In the genomic region with DNA sequence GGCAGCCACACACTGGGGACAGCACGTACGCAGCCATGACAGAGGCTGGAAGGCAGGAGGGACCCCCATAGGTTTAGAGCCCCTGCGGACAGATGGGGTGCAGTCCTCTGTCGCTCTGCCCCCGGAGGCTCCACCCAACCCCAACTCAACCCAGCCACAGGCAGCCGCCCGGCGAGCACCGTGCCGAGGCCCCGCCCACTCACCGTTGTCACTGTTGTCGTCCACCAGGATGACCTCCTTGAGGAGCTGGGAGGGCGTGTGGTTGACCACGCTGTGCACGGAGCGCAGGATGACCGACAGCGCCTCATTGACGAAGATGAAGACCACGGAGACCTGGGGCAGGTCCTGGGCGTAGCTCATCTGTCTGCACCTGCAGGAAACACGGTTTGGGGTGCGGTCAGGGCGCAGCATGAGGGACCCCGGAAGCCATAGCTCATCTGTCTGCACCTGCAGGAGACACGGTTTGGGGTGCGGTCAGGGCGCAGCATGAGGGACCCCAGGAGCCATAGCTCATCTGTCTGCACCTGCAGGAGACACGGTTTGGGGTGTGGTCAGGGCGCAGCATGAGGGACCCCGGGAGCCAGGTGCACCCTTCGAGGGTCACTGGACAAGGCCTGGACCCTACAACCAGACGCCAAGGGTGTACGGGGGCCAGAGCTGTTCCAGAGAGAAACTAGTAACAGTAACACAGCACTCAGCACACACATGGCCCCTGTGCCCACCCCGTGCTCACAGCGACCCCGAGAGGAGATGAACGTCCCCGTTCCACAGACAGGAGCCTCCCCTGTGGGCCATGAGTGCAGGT, we compare ENCODE assay signal across 23 cellular contexts.
"Had no signal": no experiment of that assay in that cellular context is flagged by ENCODE, and none has a peak within 500 bp of the region (broad histone marks: within the 10 kb centered on the region; RNA-seq: fewer than 3 reads in every experiment).

No MANE protein-coding gene starts in this region.

- H3K9me3 Mint-ChIP-seq: activated CD4-positive, alpha-beta T cell treated with anti-CD3 and anti-CD28 coated beads, Interleukin-2, amount 10 ng/mL, durations not matched to agents 24 days and 14 days; activated naive CD4-positive, alpha-beta T cell treated with anti-CD3 and anti-CD28 coated beads for 36 hours; activated T-cell treated with anti-CD3 and anti-CD28 coated beads, Interleukin-2, amount 50 U/mL, for 4 hours; central memory CD8-positive, alpha-beta T cell; WTC11 had no signal

- DNase-seq: activated CD4-positive, alpha-beta T cell treated with anti-CD3 and anti-CD28 coated beads for 1 hour; activated CD4-positive, alpha-beta T cell treated with anti-CD3 and anti-CD28 coated beads, Interleukin-2, amount 10 ng/mL, durations not matched to agents 24 days and 14 days; activated CD4-positive, alpha-beta T cell treated with anti-CD3 and anti-CD28 coated beads, Interleukin-2, amount 50 U/mL, for 48 hours; activated CD8-positive, alpha-beta memory T cell treated with anti-CD3 and anti-CD28 coated beads, Interleukin-2, amount 10 ng/mL, durations not matched to agents 7 days and 5 days; activated gamma-delta T cell; activated naive CD4-positive, alpha-beta T cell treated with anti-CD3 and anti-CD28 coated beads for 36 hours; activated T-cell treated with anti-CD3 and anti-CD28 coated beads, Interleukin-2, amount 50 U/mL, for 4 hours; amygdala; MG63; NCI-H1092 treated with DMSO at 0.1 percent for 48 hours; NCI-H1417 treated with DMSO at 0.1 percent for 48 hours; NCI-H1694 treated with DMSO at 0.1 percent for 48 hours; NCI-H2081 treated with DMSO at 0.1 percent for 48 hours; NCI-H446; NCI-H524; PC-3; SIG-M5; T-helper 17 cell; T-helper 9 cell had no signal

- H3K9me3 ChIP-seq: MG63 had no signal

- H3K4me3 Mint-ChIP-seq: activated CD4-positive, alpha-beta T cell treated with anti-CD3 and anti-CD28 coated beads, Interleukin-2, amount 10 ng/mL, durations not matched to agents 24 days and 14 days; activated CD8-positive, alpha-beta memory T cell treated with anti-CD3 and anti-CD28 coated beads, Interleukin-2, amount 10 ng/mL, durations not matched to agents 7 days and 5 days; activated naive CD4-positive, alpha-beta T cell treated with anti-CD3 and anti-CD28 coated beads for 36 hours; activated naive CD8-positive, alpha-beta T cell; activated T-cell treated with anti-CD3 and anti-CD28 coated beads, Interleukin-2, amount 50 U/mL, for 4 hours; brain; central memory CD8-positive, alpha-beta T cell; T-helper 17 cell; WTC11 had no signal

- H3K27me3 ChIP-seq: MG63 had no signal

- H3K27me3 Mint-ChIP-seq: activated CD4-positive, alpha-beta T cell treated with anti-CD3 and anti-CD28 coated beads, Interleukin-2, amount 10 ng/mL, durations not matched to agents 24 days and 14 days; activated CD8-positive, alpha-beta memory T cell treated with anti-CD3 and anti-CD28 coated beads, Interleukin-2, amount 10 ng/mL, durations not matched to agents 7 days and 5 days; brain had no signal

- H3K4me3 ChIP-seq: MG63 had no signal

- H3K4me1 Mint-ChIP-seq: activated CD4-positive, alpha-beta T cell treated with anti-CD3 and anti-CD28 coated beads, Interleukin-2, amount 10 ng/mL, durations not matched to agents 24 days and 14 days; activated CD8-positive, alpha-beta memory T cell treated with anti-CD3 and anti-CD28 coated beads, Interleukin-2, amount 10 ng/mL, durations not matched to agents 7 days and 5 days; central memory CD8-positive, alpha-beta T cell; WTC11 had no signal

- ATAC-seq: activated CD8-positive, alpha-beta memory T cell treated with anti-CD3 and anti-CD28 coated beads, Interleukin-2, amount 10 ng/mL, durations not matched to agents 7 days and 5 days; activated T-cell treated with anti-CD3 and anti-CD28 coated beads, Interleukin-2, amount 50 U/mL, for 4 hours; PC-3; T-helper 17 cell; WTC11 had no signal

- H3K36me3 Mint-ChIP-seq: activated CD8-positive, alpha-beta memory T cell treated with anti-CD3 and anti-CD28 coated beads, Interleukin-2, amount 10 ng/mL, durations not matched to agents 7 days and 5 days; activated naive CD8-positive, alpha-beta T cell; brain; WTC11 had no signal

- H3K27ac Mint-ChIP-seq: activated CD4-positive, alpha-beta T cell treated with anti-CD3 and anti-CD28 coated beads, Interleukin-2, amount 10 ng/mL, durations not matched to agents 24 days and 14 days; activated CD8-positive, alpha-beta memory T cell treated with anti-CD3 and anti-CD28 coated beads, Interleukin-2, amount 10 ng/mL, durations not matched to agents 7 days and 5 days; activated naive CD4-positive, alpha-beta T cell treated with anti-CD3 and anti-CD28 coated beads for 36 hours; activated naive CD8-positive, alpha-beta T cell; T-helper 17 cell; WTC11 had no signal

- H3K36me3 ChIP-seq: MG63 had no signal
